8 cellular contexts compared by ENCODE assay signal in genomic region chr19:47049307-47049700, GRCh38. TPM values are rescaled to one million over a fixed set of nuclear protein-coding genes. Genes with fewer than 3 reads are reported as not detected.
DNase-seq lines count a peak whose midpoint lies in the region; ATAC-seq and TF ChIP-seq lines count a peak whose summit lies in the region.

No MANE protein-coding gene starts in this region.

- no peaks in the 10 kb centered on the region for H3K27me3 ChIP-seq in SU-DHL-6 (ENCODE audit: low read length)
- no peaks in the 10 kb centered on the region for H3K27me3 ChIP-seq in stomach
- no peaks in the 10 kb centered on the region for H3K27me3 ChIP-seq in uterus

- H3K4me1 ChIP-seq in stomach (peaks cover 0 to 18% (median 16%) of the 10 kb centered on the region in 4 donors), uterus (no peaks in the 10 kb centered on the region)

- peak overlapping the region; percentile 29; the same call in 1 of the 2 replicates for H3K9ac ChIP-seq in SU-DHL-6 (ENCODE audit: low read length)

- H3K27ac ChIP-seq in SU-DHL-6 (ENCODE audit: low read depth, low read length) = no peak overlapping the region
- peak overlapping the region in 1 of 5 donors; percentile 20 for H3K27ac ChIP-seq in stomach
- H3K27ac ChIP-seq in uterus = no peak overlapping the region

- no peaks in the 10 kb centered on the region for H3K27me3 Mint-ChIP-seq in activated T-cell treated with anti-CD3 and anti-CD28 coated beads, Interleukin-2, amount 50 U/mL, for 4 hours (ENCODE audit: low read depth)

- H3K9me3 Mint-ChIP-seq in activated T-cell treated with anti-CD3 and anti-CD28 coated beads, Interleukin-2, amount 50 U/mL, for 4 hours = no peaks in the 10 kb centered on the region

- peaks cover 13% of the 10 kb centered on the region for H3K4me1 Mint-ChIP-seq in activated T-cell treated with anti-CD3 and anti-CD28 coated beads, Interleukin-2, amount 50 U/mL, for 4 hours (ENCODE audit: low read depth)

- H3K4me2 ChIP-seq in SU-DHL-6 (ENCODE audit: low read depth, low read length, poor library complexity, severe bottlenecking) = peak overlapping the region; percentile 31

- 47 to 54% (median 52%) methylated on average over 9 of the region's 9 CpGs for WGBS in stomach, 5 donors

- H3K9me3 ChIP-seq in SU-DHL-6 (ENCODE audit: insufficient read depth, low read length) (no peaks in the 10 kb centered on the region), stomach (no peaks in the 10 kb centered on the region), uterus (no peaks in the 10 kb centered on the region)

- H3K36me3 ChIP-seq in SU-DHL-6 (ENCODE audit: low read length) (no peaks in the 10 kb centered on the region), stomach (peaks cover 0 to 19% (median 10%) of the 10 kb centered on the region in 4 donors), uterus (no peaks in the 10 kb centered on the region)

- no peaks in the 10 kb centered on the region for H4K20me1 ChIP-seq in SU-DHL-6 (ENCODE audit: low read depth, low read length)

- H3K4me3 Mint-ChIP-seq in activated T-cell treated with anti-CD3 and anti-CD28 coated beads, Interleukin-2, amount 50 U/mL, for 4 hours = peak overlapping the region; percentile 91

- DNase-seq in activated T-cell treated with anti-CD3 and anti-CD28 coated beads, Interleukin-2, amount 50 U/mL, for 4 hours = no peak
- DNase-seq in activated T-cell treated with anti-CD3 and anti-CD28 coated beads for 4 hours (no peak), fibroblast of the aortic adventitia (ENCODE audit: low read depth) (peak; percentile 75), stomach (no peak), uterus (no peak)
- DNase-seq in NK-92 treated with Interleukin-12 subunit alpha and Interleukin-12 subunit beta, amount 100 ng/mL, for 24 hours (lab: John Stamatoyannopoulos, UW) = no peak
- no peak for DNase-seq in activated CD8-positive, alpha-beta memory T cell treated with anti-CD3 and anti-CD28 coated beads, Interleukin-2, amount 50 U/mL, for 48 hours

- H3K79me2 ChIP-seq in SU-DHL-6 (ENCODE audit: insufficient read depth, low read length) = peaks cover 10% of the 10 kb centered on the region

- no peak for TF ChIP-seq EP300 in stomach (IDR thresholded peaks at IDR 0.05)

- H3K4me3 ChIP-seq in SU-DHL-6 (ENCODE audit: insufficient read depth, low read length, poor library complexity, severe bottlenecking) (no peak overlapping the region), fibroblast of the aortic adventitia (ENCODE audit: low read depth, low read length) (no peak overlapping the region), stomach (peak overlapping the region in 3 of 4 donors; percentile 82 to 99 (median 96)), uterus (no peak overlapping the region)

- intact Hi-C loops in stomach (cut with DNase I; ENCODE audit: low total_unique reads) (no loop called here), uterus (cut with DNase I; ENCODE audit: low total_unique reads) (no loop called here)

- H2AFZ ChIP-seq in SU-DHL-6 (ENCODE audit: low read depth, low read length, severe bottlenecking) = peak overlapping the region; percentile 77

- no peak for ATAC-seq in activated T-cell treated with anti-CD3 and anti-CD28 coated beads, Interleukin-2, amount 50 U/mL, for 4 hours

- TF ChIP-seq POLR2A in stomach (IDR thresholded peaks at IDR 0.05) (no peak), uterus (IDR thresholded peaks at IDR 0.05) (no peak)

- no peaks in the 10 kb centered on the region for H3F3A ChIP-seq in SU-DHL-6 (ENCODE audit: insufficient read depth)

- TF ChIP-seq CTCF in SU-DHL-6 (IDR thresholded peaks at IDR 0.05; ENCODE audit: insufficient read depth, low read length, poor library complexity, severe bottlenecking) (no peak), fibroblast of the aortic adventitia (IDR thresholded peaks at IDR 0.05; ENCODE audit: insufficient read depth, low read length) (no peak), stomach (IDR thresholded peaks at IDR 0.05) (no peak), uterus (IDR thresholded peaks at IDR 0.05) (no peak)

- H3K9me2 ChIP-seq in SU-DHL-6 (replicated peaks; ENCODE audit: insufficient read depth, low read length) = no peaks in the 10 kb centered on the region

- H3K36me3 Mint-ChIP-seq in activated T-cell treated with anti-CD3 and anti-CD28 coated beads, Interleukin-2, amount 50 U/mL, for 4 hours (ENCODE audit: insufficient read depth) = no peaks in the 10 kb centered on the region

RNA-seq across cellular contexts. Expression of gene TMEM160, which starts 0.9 kb away (rescaled TPM):
- total RNA-seq in activated T-cell treated with anti-CD3 and anti-CD28 coated beads, Interleukin-2, amount 50 U/mL, for 4 hours = 10 to 100 TPM; 57.1 to 61.6 (median 57.6) TPM
- 21.0 and 43.1 TPM in 2 replicates for total RNA-seq in fibroblast of the aortic adventitia (ENCODE audit: low replicate concordance)
- total RNA-seq in stomach = 100 to 1,000 TPM in 1 of 5 donors, 10 to 100 TPM in 2, 1 to 10 TPM in 1, not detected in 1; 7.0 to 232 (median 23.9) TPM
- polyA plus RNA-seq in stomach = 10 to 100 TPM in 2 of 3 donors, 1 to 10 TPM in 1; 5.4 to 76.1 (median 59.0) TPM
- total RNA-seq in uterus = 10 to 100 TPM in 3 of 4 donors, 1 to 10 TPM in 1; 9.4 to 78.8 (median 13.3) TPM

RNA-seq across cellular contexts. Expression of gene NPAS1, which starts 29.7 kb away (rescaled TPM):
- total RNA-seq in activated T-cell treated with anti-CD3 and anti-CD28 coated beads, Interleukin-2, amount 50 U/mL, for 4 hours = under 1 TPM in 1 of 3 donors, not detected in 2; 0.14 TPM
- total RNA-seq in fibroblast of the aortic adventitia (ENCODE audit: low replicate concordance) = 0.49 and 2.1 TPM in 2 replicates
- 1 to 10 TPM in 1 of 5 donors, under 1 TPM in 1, not detected in 3; 0.72 to 2.3 TPM for total RNA-seq in stomach
- polyA plus RNA-seq in stomach = 1 to 10 TPM; 1.1 to 8.9 (median 1.1) TPM
- total RNA-seq in uterus = not detected

Comparison
In these comparisons a context has a peak if more than half of its experiments do, and no peak if none do; other contexts are left out.
1. H3K4me3 ChIP-seq: peak in stomach (3 of 4); none in SU-DHL-6 (single experiment), fibroblast of the aortic adventitia (single experiment) and uterus (0 of 2).